ENCODE assay signal across 18 cellular contexts in the genomic region with DNA sequence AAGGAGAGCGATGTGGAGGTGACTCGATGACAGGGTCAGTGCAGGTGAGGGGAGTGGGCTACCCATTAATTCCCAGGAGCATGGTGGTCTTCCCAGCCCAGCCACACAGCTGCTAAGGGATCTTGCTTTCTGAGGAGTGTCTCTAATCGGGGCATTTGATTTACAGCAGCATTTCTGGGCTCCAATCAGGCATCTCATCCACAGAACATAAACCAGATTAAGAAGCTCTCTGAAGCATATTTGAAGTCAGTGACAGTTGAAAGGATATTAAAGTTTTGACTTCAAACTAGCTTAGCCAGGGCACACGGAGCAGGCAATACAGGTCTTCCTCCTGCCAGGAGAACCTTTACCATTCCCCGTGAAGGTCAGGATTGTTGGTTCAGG. TPM values are rescaled to one million over a fixed set of nuclear protein-coding genes. Genes with fewer than 3 reads are reported as not detected.
A peak's percentile ranks its signal among the peaks of the same experiment; 100 is the strongest.
DNase-seq lines count a peak whose midpoint lies in the region; ATAC-seq and TF ChIP-seq lines count a peak whose summit lies in the region.
"Had no signal": no experiment of that assay in that cellular context is flagged by ENCODE, and none has a peak within 500 bp of the region (broad histone marks: within the 10 kb centered on the region; RNA-seq: fewer than 3 reads in every experiment).

No MANE protein-coding gene starts in this region.

- H2BK15ac ChIP-seq in neuronal stem cell (ENCODE audit: low read length), result no peak overlapping the region

- no peak for ATAC-seq in activated naive CD8-positive, alpha-beta T cell treated with anti-CD3 and anti-CD28 coated beads, Interleukin-2, amount 50 U/mL, for 24 hours
- no peak for ATAC-seq in heart left ventricle
- ATAC-seq: lower lobe of right lung, SK-N-SH treated with all-trans-retinoic acid at 6 μM for 48 hours had no signal

- no peak for DNase-seq in T-helper 1 cell
- DNase-seq in NCI-H82 (lab: John Stamatoyannopoulos, UW), result peak; percentile 71
- DNase-seq in activated naive CD8-positive, alpha-beta T cell treated with anti-CD3 and anti-CD28 coated beads, Interleukin-2, amount 50 U/mL, for 24 hours, result no peak
- no peak for DNase-seq in neuronal stem cell (ENCODE audit: low spot score)
- DNase-seq in SHP77 treated with DMSO at 0.1 percent for 48 hours (lab: John Stamatoyannopoulos, UW), result no peak
- no peak for DNase-seq in NCI-H1417 treated with DMSO at 0.1 percent for 48 hours (lab: John Stamatoyannopoulos, UW)
- DNase-seq in heart left ventricle, result no peak
- DNase-seq: activated CD4-positive, CD25-positive, alpha-beta regulatory T cell; gastrocnemius medialis; lower lobe of right lung; MV-4-11; NCI-H2081 treated with DMSO at 0.1 percent for 48 hours had no signal

- H2BK120ac ChIP-seq in neuronal stem cell (ENCODE audit: low read depth, low read length), result no peak overlapping the region

- H2BK12ac ChIP-seq in neuronal stem cell (ENCODE audit: low read length), result no peak overlapping the region

- H2BK5ac ChIP-seq in neuronal stem cell (ENCODE audit: low read length), result no peak overlapping the region

- peak overlapping the region; percentile 8 for H2AFZ ChIP-seq in neuronal stem cell (ENCODE audit: low read length)

- H3K27me3 ChIP-seq in neuronal stem cell (ENCODE audit: control insufficient read depth in 3 of 3, insufficient read depth in 3 of 3, low read depth in 1 of 3, low read length in 3 of 3) (no peaks in the 10 kb centered on the region), heart left ventricle (peaks cover 0 to 6% (median 0%) of the 10 kb centered on the region in 9 donors)
- H3K27me3 ChIP-seq: gastrocnemius medialis had no signal

- H3K4me1 ChIP-seq in neuronal stem cell (ENCODE audit: control insufficient read depth in 2 of 2, insufficient read depth in 1 of 2, low read depth in 1 of 2, low read length in 2 of 2) (peaks cover 12 to 29% of the 10 kb centered on the region in 2 donors), heart left ventricle (peaks cover 0 to 13% (median 0%) of the 10 kb centered on the region in 12 donors)
- H3K4me1 ChIP-seq: gastrocnemius medialis, lower lobe of right lung had no signal

- peaks cover 4% of the 10 kb centered on the region for H3K36me3 Mint-ChIP-seq in T-helper 1 cell treated with Interleukin-12 subunit alpha and Interleukin-12 subunit beta and Interleukin-4 antibody, amounts not matched to agents 30 μg/mL and 1 μg/mL, for 36 hours (ENCODE audit: low read depth)
- peaks cover 11% of the 10 kb centered on the region for H3K36me3 Mint-ChIP-seq in activated naive CD8-positive, alpha-beta T cell treated with anti-CD3 and anti-CD28 coated beads, Interleukin-2, amount 50 U/mL, for 24 hours (ENCODE audit: low read depth)

- H3K4ac ChIP-seq in neuronal stem cell (ENCODE audit: low read length), result no peak overlapping the region

- TF ChIP-seq POLR2A in heart left ventricle (IDR thresholded peaks at IDR 0.05), result no peak

- H3K27me3 Mint-ChIP-seq in T-helper 1 cell treated with Interleukin-12 subunit alpha and Interleukin-12 subunit beta and Interleukin-4 antibody, amounts not matched to agents 30 μg/mL and 1 μg/mL, for 36 hours (ENCODE audit: low read depth), result no peaks in the 10 kb centered on the region
- no peaks in the 10 kb centered on the region for H3K27me3 Mint-ChIP-seq in activated naive CD8-positive, alpha-beta T cell treated with anti-CD3 and anti-CD28 coated beads, Interleukin-2, amount 50 U/mL, for 24 hours

- no peak overlapping the region for H4K91ac ChIP-seq in neuronal stem cell (ENCODE audit: low read depth, low read length, poor library complexity)

- TF ChIP-seq CTCF in heart left ventricle (IDR thresholded peaks at IDR 0.05), result no peak

- H3K27ac Mint-ChIP-seq in T-helper 1 cell treated with Interleukin-12 subunit alpha and Interleukin-12 subunit beta and Interleukin-4 antibody, amounts not matched to agents 30 μg/mL and 1 μg/mL, for 36 hours, result peak overlapping the region; percentile 87
- H3K27ac Mint-ChIP-seq in activated naive CD8-positive, alpha-beta T cell treated with anti-CD3 and anti-CD28 coated beads, Interleukin-2, amount 50 U/mL, for 24 hours, result peak overlapping the region; percentile 91

- no CpG with 5 or more reads among the region's 5 CpGs for WGBS in neuronal stem cell (ENCODE audit: extremely low coverage in 2 of 2, insufficient read length in 2 of 2, insufficient replicate concordance in 1 of 2), 2 donors
- 91 to 96% (median 92%) methylated on average over 5 of the region's 5 CpGs for WGBS in heart left ventricle, 4 donors

- no peaks in the 10 kb centered on the region for H3K79me1 ChIP-seq in neuronal stem cell (ENCODE audit: low read depth, low read length)

- no peak overlapping the region for H3K4me3 Mint-ChIP-seq in T-helper 1 cell treated with Interleukin-12 subunit alpha and Interleukin-12 subunit beta and Interleukin-4 antibody, amounts not matched to agents 30 μg/mL and 1 μg/mL, for 36 hours
- peak overlapping the region; percentile 78 for H3K4me3 Mint-ChIP-seq in activated naive CD8-positive, alpha-beta T cell treated with anti-CD3 and anti-CD28 coated beads, Interleukin-2, amount 50 U/mL, for 24 hours
- H3K4me3 Mint-ChIP-seq: neural crest cell had no signal

- H3K27ac ChIP-seq in neuronal stem cell (replicated peaks; ENCODE audit: low read length), result no peak overlapping the region
- peak overlapping the region in 1 of 12 donors; percentile 51 for H3K27ac ChIP-seq in heart left ventricle
- H3K27ac ChIP-seq: gastrocnemius medialis, lower lobe of right lung, thoracic aorta had no signal

- H3K23ac ChIP-seq in neuronal stem cell (ENCODE audit: low read depth, low read length, poor library complexity), result no peak overlapping the region

- H3K18ac ChIP-seq in neuronal stem cell (ENCODE audit: low read length), result no peak overlapping the region

- H3K36me3 ChIP-seq in neuronal stem cell (replicated peaks in 1 of 2; ENCODE audit: control insufficient read depth in 2 of 2, insufficient read depth in 2 of 2, low read length in 2 of 2) (no peaks in the 10 kb centered on the region), heart left ventricle (no peaks in the 10 kb centered on the region)
- H3K36me3 ChIP-seq: gastrocnemius medialis, lower lobe of right lung, thoracic aorta had no signal

- H3K4me1 Mint-ChIP-seq in T-helper 1 cell treated with Interleukin-12 subunit alpha and Interleukin-12 subunit beta and Interleukin-4 antibody, amounts not matched to agents 30 μg/mL and 1 μg/mL, for 36 hours (ENCODE audit: low read depth), result peaks cover 39% of the 10 kb centered on the region
- peaks cover 79% of the 10 kb centered on the region for H3K4me1 Mint-ChIP-seq in activated naive CD8-positive, alpha-beta T cell treated with anti-CD3 and anti-CD28 coated beads, Interleukin-2, amount 50 U/mL, for 24 hours

- H3K14ac ChIP-seq in neuronal stem cell (ENCODE audit: low read length), result no peak overlapping the region

- H4K8ac ChIP-seq in neuronal stem cell (ENCODE audit: low read depth, low read length), result no peak overlapping the region

- H3K4me2 ChIP-seq in neuronal stem cell (ENCODE audit: insufficient read depth, low read length, poor library complexity, severe bottlenecking), result no peak overlapping the region

- no peak overlapping the region for H3K9ac ChIP-seq in neuronal stem cell (ENCODE audit: low read depth, low read length, poor library complexity)

- H3K9me3 ChIP-seq in neuronal stem cell (replicated peaks in 1 of 2; ENCODE audit: control insufficient read depth in 2 of 2, insufficient read depth in 1 of 2, low read depth in 1 of 2, low read length in 2 of 2), result peaks cover 8 to 20% of the 10 kb centered on the region in 2 donors
- H3K9me3 ChIP-seq in heart left ventricle, result peaks cover 0 to 5% (median 0%) of the 10 kb centered on the region in 12 donors
- H3K9me3 ChIP-seq: gastrocnemius medialis, lower lobe of right lung, thoracic aorta had no signal

- H3K4me3 ChIP-seq in neuronal stem cell (ENCODE audit: low read length in 2 of 2) (no peak overlapping the region), heart left ventricle (no peak overlapping the region)
- H3K4me3 ChIP-seq: gastrocnemius medialis, lower lobe of right lung, thoracic aorta had no signal

- intact Hi-C loops in heart left ventricle (cut with DNase I), result no loop called here

- no peak overlapping the region for H2AK5ac ChIP-seq in neuronal stem cell (ENCODE audit: low read depth, low read length)

- H3K9me3 Mint-ChIP-seq in T-helper 1 cell treated with Interleukin-12 subunit alpha and Interleukin-12 subunit beta and Interleukin-4 antibody, amounts not matched to agents 30 μg/mL and 1 μg/mL, for 36 hours, result peaks cover 10% of the 10 kb centered on the region
- H3K9me3 Mint-ChIP-seq in activated naive CD8-positive, alpha-beta T cell treated with anti-CD3 and anti-CD28 coated beads, Interleukin-2, amount 50 U/mL, for 24 hours, result peaks cover 12% of the 10 kb centered on the region

RNA-seq across cellular contexts. Expression of a gene that starts 40.0 kb away (rescaled TPM):
- polyA plus RNA-seq in neuronal stem cell (2013, experiment 1 of 2), result not detected
- polyA plus RNA-seq in neuronal stem cell (2013, experiment 2 of 2), result not detected
- total RNA-seq in heart left ventricle, result under 1 TPM in 7 of 9 donors, not detected in 2; 0.02 to 0.77 (median 0.07) TPM
- polyA plus RNA-seq in heart left ventricle, result under 1 TPM; 0.04 to 0.06 TPM
- total RNA-seq: A172, astrocyte, neural crest cell had no signal
